In the genomic region with DNA sequence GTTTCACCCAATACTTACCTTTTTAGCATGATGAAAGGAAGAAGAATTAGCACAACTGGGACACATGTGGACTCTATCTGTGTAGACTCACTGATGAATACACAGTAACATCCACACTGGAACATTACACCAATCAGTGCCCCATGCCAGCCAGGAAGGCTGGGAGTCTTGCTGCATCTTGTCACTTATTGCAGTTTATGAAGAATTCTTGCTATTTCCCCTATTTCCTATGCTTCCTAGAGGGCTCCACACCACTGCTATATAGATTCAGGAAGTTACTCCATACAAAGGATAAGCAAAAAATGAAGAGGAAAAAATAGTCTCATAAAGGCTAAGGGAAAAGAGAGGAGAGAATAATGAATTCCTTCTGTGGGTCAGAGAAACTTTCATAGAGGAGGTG, we compare ENCODE assay signal across 1 cellular context.
TF ChIP-seq lines count a peak whose summit lies in the region.

No MANE protein-coding gene starts in this region.

TF ChIP-seq in GM23338, 12 proteins besides CTCF, POLR2A, EP300 and RAD21:
- TF ChIP-seq CREB1 (CRISPR knock-in tag; IDR thresholded peaks at IDR 0.05; ENCODE audit: low read depth) (no peak), ETS1 (IDR thresholded peaks at IDR 0.05) (no peak), EZH2phosphoT487 (IDR thresholded peaks at IDR 0.05; ENCODE audit: unreplicated experiment) (no peak), STAT1 (IDR thresholded peaks at IDR 0.05; ENCODE audit: unreplicated experiment) (no peak), ZNF462 (CRISPR knock-in tag; IDR thresholded peaks at IDR 0.05) (no peak), ZNF114 (CRISPR knock-in tag; IDR thresholded peaks at IDR 0.05) (no peak), POLR2AphosphoS5 (IDR thresholded peaks at IDR 0.05; ENCODE audit: low read depth) (no peak), JUNB (IDR thresholded peaks at IDR 0.05; ENCODE audit: unreplicated experiment) (no peak)
- TF ChIP-seq, protein P1, sequence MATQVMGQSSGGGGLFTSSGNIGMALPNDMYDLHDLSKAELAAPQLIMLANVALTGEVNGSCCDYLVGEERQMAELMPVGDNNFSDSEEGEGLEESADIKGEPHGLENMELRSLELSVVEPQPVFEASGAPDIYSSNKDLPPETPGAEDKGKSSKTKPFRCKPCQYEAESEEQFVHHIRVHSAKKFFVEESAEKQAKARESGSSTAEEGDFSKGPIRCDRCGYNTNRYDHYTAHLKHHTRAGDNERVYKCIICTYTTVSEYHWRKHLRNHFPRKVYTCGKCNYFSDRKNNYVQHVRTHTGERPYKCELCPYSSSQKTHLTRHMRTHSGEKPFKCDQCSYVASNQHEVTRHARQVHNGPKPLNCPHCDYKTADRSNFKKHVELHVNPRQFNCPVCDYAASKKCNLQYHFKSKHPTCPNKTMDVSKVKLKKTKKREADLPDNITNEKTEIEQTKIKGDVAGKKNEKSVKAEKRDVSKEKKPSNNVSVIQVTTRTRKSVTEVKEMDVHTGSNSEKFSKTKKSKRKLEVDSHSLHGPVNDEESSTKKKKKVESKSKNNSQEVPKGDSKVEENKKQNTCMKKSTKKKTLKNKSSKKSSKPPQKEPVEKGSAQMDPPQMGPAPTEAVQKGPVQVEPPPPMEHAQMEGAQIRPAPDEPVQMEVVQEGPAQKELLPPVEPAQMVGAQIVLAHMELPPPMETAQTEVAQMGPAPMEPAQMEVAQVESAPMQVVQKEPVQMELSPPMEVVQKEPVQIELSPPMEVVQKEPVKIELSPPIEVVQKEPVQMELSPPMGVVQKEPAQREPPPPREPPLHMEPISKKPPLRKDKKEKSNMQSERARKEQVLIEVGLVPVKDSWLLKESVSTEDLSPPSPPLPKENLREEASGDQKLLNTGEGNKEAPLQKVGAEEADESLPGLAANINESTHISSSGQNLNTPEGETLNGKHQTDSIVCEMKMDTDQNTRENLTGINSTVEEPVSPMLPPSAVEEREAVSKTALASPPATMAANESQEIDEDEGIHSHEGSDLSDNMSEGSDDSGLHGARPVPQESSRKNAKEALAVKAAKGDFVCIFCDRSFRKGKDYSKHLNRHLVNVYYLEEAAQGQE (IDR thresholded peaks at IDR 0.05; ENCODE audit: unreplicated experiment), result no peak
TF ChIP-seq in GM23338: peak in this region for 0.
